In the genomic region with DNA sequence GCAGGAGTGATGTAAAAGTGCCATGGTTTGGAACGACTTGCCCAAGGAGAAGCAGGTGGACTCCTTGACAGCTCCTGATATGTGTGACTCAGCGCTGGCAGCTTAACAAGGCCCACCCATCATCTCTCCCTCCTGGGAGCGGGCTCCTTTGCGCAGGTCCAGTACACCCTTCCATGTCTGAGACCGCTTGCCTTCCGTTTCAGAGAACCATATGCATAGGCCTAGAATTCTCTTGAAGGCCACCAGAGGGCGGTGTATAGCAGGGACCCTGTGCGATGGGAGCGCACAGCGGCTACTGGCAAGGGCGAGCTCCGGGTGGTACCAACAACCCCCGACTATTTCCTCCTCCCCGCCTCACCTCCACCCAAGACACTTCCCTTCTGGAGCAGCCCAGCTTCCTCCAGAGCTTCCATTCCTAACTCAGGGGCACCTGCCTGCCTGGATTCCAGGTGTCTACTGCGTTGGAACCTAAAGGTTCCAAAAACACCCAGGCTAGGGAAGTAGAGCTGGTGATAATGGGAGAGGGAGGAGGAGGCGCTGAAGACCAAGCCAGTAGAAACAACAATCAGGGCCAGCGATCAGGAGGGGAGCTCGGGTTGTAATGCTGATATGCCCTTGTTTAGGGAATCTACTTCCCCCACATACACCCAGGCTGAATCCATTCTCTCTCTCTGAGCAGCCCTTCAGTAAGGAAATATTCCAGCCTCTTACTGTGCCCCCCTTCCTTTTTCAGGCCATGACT, we compare ENCODE assay signal across 9 cellular contexts. TPM values are rescaled to one million over a fixed set of nuclear protein-coding genes. Genes with fewer than 3 reads are reported as not detected.
A peak's percentile ranks its signal among the peaks of the same experiment; 100 is the strongest.
DNase-seq lines count a peak whose midpoint lies in the region; ATAC-seq and TF ChIP-seq lines count a peak whose summit lies in the region.
"Had no signal": no experiment of that assay in that cellular context is flagged by ENCODE, and none has a peak within 500 bp of the region (broad histone marks: within the 10 kb centered on the region; RNA-seq: fewer than 3 reads in every experiment).

No MANE protein-coding gene starts in this region.

- TF ChIP-seq EP300 in upper lobe of left lung (IDR thresholded peaks at IDR 0.05) = no peak

- H3K36me3 ChIP-seq in SJSA1 (no peaks in the 10 kb centered on the region), upper lobe of left lung (no peaks in the 10 kb centered on the region)

- ATAC-seq in upper lobe of left lung (ENCODE audit: low FRiP score in 2 of 2) = peak; percentile 94

- H3K4me1 ChIP-seq in SJSA1 (replicated peaks) (peaks cover 26% of the 10 kb centered on the region), upper lobe of left lung (peaks cover 49 to 59% (median 55%) of the 10 kb centered on the region in 4 donors)

- no peak overlapping the region for H3K4me3 ChIP-seq in HFF-Myc (replicated peaks; ENCODE audit: low read depth, low read length)
- no peak overlapping the region for H3K4me3 ChIP-seq in SJSA1
- H3K4me3 ChIP-seq in upper lobe of left lung = no peak overlapping the region
- H3K4me3 ChIP-seq: skin epidermis had no signal

- DNase-seq in ELF-1 (ENCODE audit: low read depth, low spot score) = peak; percentile 90
- peak; percentile 71 for DNase-seq in HFF-Myc (ENCODE audit: extremely low read depth, low read depth)
- DNase-seq in NCI-H1048 (lab: John Stamatoyannopoulos, UW) = peak; percentile 65
- DNase-seq in SJSA1 (ENCODE audit: low read depth in 1 of 2, low spot score in 2 of 2) = peak; percentile 79 to 91
- DNase-seq in activated naive CD4-positive, alpha-beta T cell treated with anti-CD3 and anti-CD28 coated beads, Interleukin-2, amount 50 U/mL, for 16 hours = peak; percentile 64
- peak; percentile 96 for DNase-seq in glomerular visceral epithelial cell (ENCODE audit: extremely low spot score)
- peak; percentile 91 for DNase-seq in pons (ENCODE audit: low spot score)
- peak in 1 of 2 donors; percentile 89 for DNase-seq in upper lobe of left lung

- TF ChIP-seq CTCF in HFF-Myc (IDR thresholded peaks at IDR 0.05; ENCODE audit: low read depth, low read length, missing control alignments) = peak; percentile 91
- TF ChIP-seq CTCF in upper lobe of left lung (IDR thresholded peaks at IDR 0.05) = peak; percentile 83 to 91 (median 87)

- no peak for TF ChIP-seq POLR2A in upper lobe of left lung (IDR thresholded peaks at IDR 0.05)

- WGBS in upper lobe of left lung, 2 donors = 2 to 3% methylated on average over 16 to 18 of the region's 18 CpGs

- H3K27me3 ChIP-seq in SJSA1 (replicated peaks) = peaks cover 48% of the 10 kb centered on the region
- peaks cover 0 to 39% (median 18%) of the 10 kb centered on the region in 4 donors for H3K27me3 ChIP-seq in upper lobe of left lung

- H3K27ac ChIP-seq in SJSA1 (no peak overlapping the region), upper lobe of left lung (peak overlapping the region in 1 of 4 donors; percentile 10)
- H3K27ac ChIP-seq: skin epidermis had no signal

- H3K9me3 ChIP-seq in SJSA1 (replicated peaks) (no peaks in the 10 kb centered on the region), upper lobe of left lung (no peaks in the 10 kb centered on the region)

RNA-seq across cellular contexts. Expression of gene DHH, which starts 6.2 kb away (rescaled TPM):
- not detected in 2 replicates for total RNA-seq in SJSA1 (2014; rRNA removed; shearing (Covaris generic))
- total RNA-seq in upper lobe of left lung = 1 to 10 TPM in 2 of 6 donors, under 1 TPM in 3, not detected in 1; 0.39 to 3.1 (median 0.76) TPM

RNA-seq across cellular contexts. Expression of gene RHEBL1, which starts 18.6 kb away (rescaled TPM):
- total RNA-seq in SJSA1 (2014; rRNA removed; shearing (Covaris generic)) = 0.34 and 2.5 TPM in 2 replicates
- total RNA-seq in upper lobe of left lung = 1 to 10 TPM in 2 of 6 donors, under 1 TPM in 2, not detected in 2; 0.97 to 1.4 (median 1.2) TPM

RNA-seq across cellular contexts. Expression of gene LMBR1L, which starts 22.3 kb away (rescaled TPM):
- 9.0 and 16.0 TPM in 2 replicates for total RNA-seq in SJSA1 (2014; rRNA removed; shearing (Covaris generic))
- total RNA-seq in upper lobe of left lung = 100 to 1,000 TPM in 1 of 6 donors, 10 to 100 TPM in 5; 20.4 to 108 (median 57.7) TPM

RNA-seq across cellular contexts. Expression of gene KMT2D, which starts 27.8 kb away (rescaled TPM):
- total RNA-seq in SJSA1 (2014; rRNA removed; shearing (Covaris generic)) = 19.9 and 22.6 TPM in 2 replicates
- 100 to 1,000 TPM in 5 of 6 donors, 10 to 100 TPM in 1; 91.5 to 250 (median 112) TPM for total RNA-seq in upper lobe of left lung

RNA-seq across cellular contexts. Expression of gene TUBA1B, which starts 42.8 kb away (rescaled TPM):
- total RNA-seq in SJSA1 (2014; rRNA removed; shearing (Covaris generic)) = 4,389 and 5,186 TPM in 2 replicates
- total RNA-seq in upper lobe of left lung = 100 to 1,000 TPM in 5 of 6 donors, 10 to 100 TPM in 1; 87.0 to 764 (median 397) TPM
